In the genomic region with DNA sequence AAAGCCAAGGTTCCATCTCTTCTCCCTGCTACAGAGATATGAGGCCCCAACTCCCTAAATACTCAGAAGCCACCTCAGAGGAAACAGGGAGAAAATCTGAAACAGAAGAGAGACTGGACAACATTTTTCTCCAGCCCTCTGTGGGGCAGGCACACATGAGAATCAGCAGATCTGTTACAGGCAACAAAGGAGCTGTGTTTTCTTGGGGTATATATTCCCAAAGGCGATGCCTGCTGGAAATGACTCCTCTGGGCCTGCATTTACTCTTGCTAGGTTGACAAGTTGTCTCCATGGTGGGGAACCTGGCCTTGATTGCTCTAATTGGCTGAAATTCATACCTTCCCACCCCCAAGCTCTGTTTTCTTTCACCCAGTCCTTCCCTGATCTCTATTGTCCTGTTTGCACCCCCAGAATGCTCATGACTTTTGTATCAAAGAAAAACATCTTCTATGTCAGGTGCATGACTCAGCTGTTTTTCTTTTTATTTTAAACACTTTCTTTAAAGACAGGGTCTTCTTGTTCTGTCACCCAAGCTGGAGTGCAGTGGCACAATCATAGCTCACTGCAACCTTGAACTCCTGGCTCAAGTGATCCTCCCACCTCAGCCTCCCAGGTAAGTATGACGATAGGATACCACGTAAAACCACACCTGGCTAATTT, we compare ENCODE assay signal across 1 cellular context.
TF ChIP-seq lines count a peak whose summit lies in the region.

No MANE protein-coding gene starts in this region.

TF ChIP-seq in K562, 482 proteins besides CTCF, POLR2A, EP300 and RAD21:
- TF ChIP-seq MAFG (tag; conservative IDR thresholded peaks at IDR 0.05): peak; percentile 91
- TF ChIP-seq BACH1 (tag; IDR thresholded peaks at IDR 0.05): peak; percentile 24; the same call in 1 of the 2 replicates
- TF ChIP-seq ZNF316 (IDR thresholded peaks at IDR 0.05): peak; percentile 90
- TF ChIP-seq CBX5 (IDR thresholded peaks at IDR 0.05; ENCODE audit: borderline replicate concordance, low read depth): no peak
- TF ChIP-seq ILF3 (IDR thresholded peaks at IDR 0.05; ENCODE audit: borderline replicate concordance): no peak
- peak; percentile 75 for TF ChIP-seq MAFF (IDR thresholded peaks at IDR 0.05; ENCODE audit: low read length)
- no peak for TF ChIP-seq FOXA3 (CRISPR knock-in tag; conservative IDR thresholded peaks at IDR 0.05 in 1 of 2, IDR thresholded peaks at IDR 0.05 in 1 of 2)
- TF ChIP-seq MAFK (IDR thresholded peaks at IDR 0.05; ENCODE audit: low read length): peak; percentile 59; the same call in 1 of the 2 replicates
- peak; percentile 74 for TF ChIP-seq C11orf30 (IDR thresholded peaks at IDR 0.05; ENCODE audit: low read depth)
- TF ChIP-seq FOXP1 (CRISPR knock-in tag; IDR thresholded peaks at IDR 0.05): no peak
- no peak for TF ChIP-seq MCM7 (IDR thresholded peaks at IDR 0.05)
- TF ChIP-seq CHCHD3 (CRISPR knock-in tag; IDR thresholded peaks at IDR 0.05): no peak
- peak; percentile 82 for TF ChIP-seq NFE2L1 (tag; IDR thresholded peaks at IDR 0.05; ENCODE audit: borderline replicate concordance, low read depth)
- peak; percentile 77 for TF ChIP-seq NFE2 (IDR thresholded peaks at IDR 0.05; ENCODE audit: low read depth)
- no peak for TF ChIP-seq HDAC3 (IDR thresholded peaks at IDR 0.05; ENCODE audit: borderline replicate concordance, partially characterized antibody)
- TF ChIP-seq, protein P1, sequence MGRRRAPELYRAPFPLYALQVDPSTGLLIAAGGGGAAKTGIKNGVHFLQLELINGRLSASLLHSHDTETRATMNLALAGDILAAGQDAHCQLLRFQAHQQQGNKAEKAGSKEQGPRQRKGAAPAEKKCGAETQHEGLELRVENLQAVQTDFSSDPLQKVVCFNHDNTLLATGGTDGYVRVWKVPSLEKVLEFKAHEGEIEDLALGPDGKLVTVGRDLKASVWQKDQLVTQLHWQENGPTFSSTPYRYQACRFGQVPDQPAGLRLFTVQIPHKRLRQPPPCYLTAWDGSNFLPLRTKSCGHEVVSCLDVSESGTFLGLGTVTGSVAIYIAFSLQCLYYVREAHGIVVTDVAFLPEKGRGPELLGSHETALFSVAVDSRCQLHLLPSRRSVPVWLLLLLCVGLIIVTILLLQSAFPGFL (CRISPR knock-in tag; IDR thresholded peaks at IDR 0.05): no peak
- TF ChIP-seq ESRRA (IDR thresholded peaks at IDR 0.05; ENCODE audit: borderline replicate concordance, low read depth): no peak
- TF ChIP-seq TARDBP (IDR thresholded peaks at IDR 0.05): no peak
- TF ChIP-seq, protein P2, sequence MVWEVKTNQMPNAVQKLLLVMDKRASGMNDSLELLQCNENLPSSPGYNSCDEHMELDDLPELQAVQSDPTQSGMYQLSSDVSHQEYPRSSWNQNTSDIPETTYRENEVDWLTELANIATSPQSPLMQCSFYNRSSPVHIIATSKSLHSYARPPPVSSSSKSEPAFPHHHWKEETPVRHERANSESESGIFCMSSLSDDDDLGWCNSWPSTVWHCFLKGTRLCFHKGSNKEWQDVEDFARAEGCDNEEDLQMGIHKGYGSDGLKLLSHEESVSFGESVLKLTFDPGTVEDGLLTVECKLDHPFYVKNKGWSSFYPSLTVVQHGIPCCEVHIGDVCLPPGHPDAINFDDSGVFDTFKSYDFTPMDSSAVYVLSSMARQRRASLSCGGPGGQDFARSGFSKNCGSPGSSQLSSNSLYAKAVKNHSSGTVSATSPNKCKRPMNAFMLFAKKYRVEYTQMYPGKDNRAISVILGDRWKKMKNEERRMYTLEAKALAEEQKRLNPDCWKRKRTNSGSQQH (CRISPR knock-in tag; IDR thresholded peaks at IDR 0.05): no peak
